Comparison of ENCODE assay signal across 1 cellular context in genomic region chr5:149822310-149822709, GRCh38.
TF ChIP-seq lines count a peak whose summit lies in the region.

No MANE protein-coding gene starts in this region.

TF ChIP-seq in GM23338, 12 proteins besides CTCF, POLR2A, EP300 and RAD21 (continued from another document):
- TF ChIP-seq REST (IDR thresholded peaks at IDR 0.05; ENCODE audit: unreplicated experiment): no peak
- TF ChIP-seq STAT1 (IDR thresholded peaks at IDR 0.05; ENCODE audit: unreplicated experiment): no peak
- no peak for TF ChIP-seq EZH2 (IDR thresholded peaks at IDR 0.05; ENCODE audit: low read depth, unreplicated experiment)
- no peak for TF ChIP-seq POLR2AphosphoS5 (IDR thresholded peaks at IDR 0.05; ENCODE audit: low read depth)
- TF ChIP-seq ZNF331 (CRISPR knock-in tag; IDR thresholded peaks at IDR 0.05; ENCODE audit: low read depth): no peak
- TF ChIP-seq ETS1 (IDR thresholded peaks at IDR 0.05): no peak
- no peak for TF ChIP-seq ZNF462 (CRISPR knock-in tag; IDR thresholded peaks at IDR 0.05)
